In the genomic region with DNA sequence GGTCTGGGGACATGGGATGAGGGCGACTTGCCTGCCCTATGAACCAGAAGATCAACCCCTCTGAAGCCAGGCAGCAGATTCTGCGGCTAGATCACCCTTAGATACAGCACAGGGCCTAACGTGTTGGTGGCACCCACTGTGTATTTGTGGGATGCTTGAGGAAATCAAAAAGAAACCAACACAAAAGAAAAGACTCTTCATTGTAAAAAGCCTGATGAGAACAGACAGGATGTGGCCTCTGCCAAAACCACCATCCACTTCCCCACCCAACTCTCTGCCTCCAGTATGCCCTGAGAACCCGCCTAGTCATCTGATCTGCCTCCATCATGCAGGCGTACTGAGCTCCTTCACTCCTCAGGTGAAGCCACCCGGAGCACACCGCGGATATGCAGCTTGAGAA, we compare ENCODE assay signal across 9 cellular contexts.
DNase-seq lines count a peak whose midpoint lies in the region; ATAC-seq and TF ChIP-seq lines count a peak whose summit lies in the region.
"Had no signal": no experiment of that assay in that cellular context is flagged by ENCODE, and none has a peak within 500 bp of the region (broad histone marks: within the 10 kb centered on the region; RNA-seq: fewer than 3 reads in every experiment).

No MANE protein-coding gene starts in this region.

- no peak for DNase-seq in activated CD4-positive, CD25-positive, alpha-beta regulatory T cell (lab: John Stamatoyannopoulos, UW)
- peak; percentile 9 to 30 for DNase-seq in activated CD4-positive, alpha-beta T cell treated with anti-CD3 and anti-CD28 coated beads, Interleukin-2, amount 50 U/mL, for 48 hours
- peak; percentile 7 to 17 (median 17) for DNase-seq in effector memory CD4-positive, alpha-beta T cell
- no peak for DNase-seq in stimulated activated effector memory CD8-positive, alpha-beta T cell treated with anti-CD3 and anti-CD28 coated beads, Interleukin-12 subunit alpha, Interleukin-12 subunit beta, amount 100 ng/mL, for 72 hours (ENCODE audit: low spot score in 2 of 2)
- DNase-seq in GM10266 (ENCODE audit: extremely low spot score) (no peak), germinal center (ENCODE audit: low spot score) (no peak)
- DNase-seq: mesendoderm had no signal

- H3K27ac ChIP-seq in effector memory CD4-positive, alpha-beta T cell (ENCODE audit: insufficient read depth, low read length, poor library complexity, severe bottlenecking), result no peak overlapping the region

- ATAC-seq in activated CD4-positive, CD25-positive, alpha-beta regulatory T cell treated with anti-CD3 and anti-CD28 coated beads, Interleukin-2, amount 50 U/mL, for 24 hours, result peak; percentile 28 to 66
- ATAC-seq in stimulated activated effector memory CD8-positive, alpha-beta T cell treated with anti-CD3 and anti-CD28 coated beads, Interleukin-12 subunit alpha, Interleukin-12 subunit beta, amount 100 ng/mL, for 72 hours, result peak; percentile 92
- no peak for ATAC-seq in GM18520 (IDR thresholded peaks at IDR 0.05; ENCODE audit: unreplicated experiment)

- H3K9me3 Mint-ChIP-seq in stimulated activated effector memory CD8-positive, alpha-beta T cell treated with anti-CD3 and anti-CD28 coated beads, Interleukin-12 subunit alpha, Interleukin-12 subunit beta, amount 100 ng/mL, for 72 hours, result peaks cover 4% of the 10 kb centered on the region

- no peaks in the 10 kb centered on the region for H3K27me3 ChIP-seq in effector memory CD4-positive, alpha-beta T cell (replicated peaks; ENCODE audit: control insufficient read depth, insufficient read depth, low read length, poor library complexity, severe bottlenecking)

- H3K9me3 ChIP-seq in effector memory CD4-positive, alpha-beta T cell (ENCODE audit: control insufficient read depth, low read length), result no peaks in the 10 kb centered on the region

- no peaks in the 10 kb centered on the region for H3K36me3 ChIP-seq in effector memory CD4-positive, alpha-beta T cell (ENCODE audit: control insufficient read depth, insufficient read depth, low read length)

- H3K4me1 ChIP-seq in effector memory CD4-positive, alpha-beta T cell (ENCODE audit: control insufficient read depth, insufficient read depth, low read length, poor library complexity, severe bottlenecking), result peaks cover 10% of the 10 kb centered on the region

- peak overlapping the region; percentile 60 for H3K27ac Mint-ChIP-seq in stimulated activated effector memory CD8-positive, alpha-beta T cell treated with anti-CD3 and anti-CD28 coated beads, Interleukin-12 subunit alpha, Interleukin-12 subunit beta, amount 100 ng/mL, for 72 hours

- peak overlapping the region; percentile 4 for H3K4me3 Mint-ChIP-seq in stimulated activated effector memory CD8-positive, alpha-beta T cell treated with anti-CD3 and anti-CD28 coated beads, Interleukin-12 subunit alpha, Interleukin-12 subunit beta, amount 100 ng/mL, for 72 hours

- no peaks in the 10 kb centered on the region for H3K36me3 Mint-ChIP-seq in stimulated activated effector memory CD8-positive, alpha-beta T cell treated with anti-CD3 and anti-CD28 coated beads, Interleukin-12 subunit alpha, Interleukin-12 subunit beta, amount 100 ng/mL, for 72 hours

- no peak for TF ChIP-seq CTCF in GM10266 (IDR thresholded peaks at IDR 0.05; ENCODE audit: control insufficient read depth, insufficient read depth, low read depth, missing control alignments)

- H3K4me3 ChIP-seq in effector memory CD4-positive, alpha-beta T cell (ENCODE audit: insufficient read depth, low read depth, low read length, poor library complexity, severe bottlenecking), result no peak overlapping the region

- peaks cover 24% of the 10 kb centered on the region for H3K4me1 Mint-ChIP-seq in stimulated activated effector memory CD8-positive, alpha-beta T cell treated with anti-CD3 and anti-CD28 coated beads, Interleukin-12 subunit alpha, Interleukin-12 subunit beta, amount 100 ng/mL, for 72 hours

Comparison
In these comparisons a context has a peak if more than half of its experiments do, and no peak if none do; other contexts are left out.
1. DNase-seq: peak in activated CD4-positive, alpha-beta T cell treated with anti-CD3 and anti-CD28 coated beads, Interleukin-2, amount 50 U/mL, for 48 hours (2 of 2) and effector memory CD4-positive, alpha-beta T cell (3 of 3); none in activated CD4-positive, CD25-positive, alpha-beta regulatory T cell (0 of 4), stimulated activated effector memory CD8-positive, alpha-beta T cell treated with anti-CD3 and anti-CD28 coated beads, Interleukin-12 subunit alpha, Interleukin-12 subunit beta, amount 100 ng/mL, for 72 hours (0 of 2), GM10266 (single experiment) and germinal center (single experiment).